ENCODE assay signal across 2 cellular contexts in genomic region chr7:80387634-80388033, GRCh38.
TF ChIP-seq lines count a peak whose summit lies in the region.

No MANE protein-coding gene starts in this region.

TF ChIP-seq in liver, 16 proteins besides CTCF, POLR2A, EP300 and RAD21 (continued from another document):
- no peak for TF ChIP-seq GABPA (IDR thresholded peaks at IDR 0.05 in 1 of 2, conservative IDR thresholded peaks at IDR 0.05 in 1 of 2)
- TF ChIP-seq HNF4G (IDR thresholded peaks at IDR 0.05) = no peak

TF ChIP-seq in SK-N-SH treated with all-trans-retinoic acid at 6 μM for 48 hours, 23 proteins besides CTCF, POLR2A, EP300 and RAD21 (continued from another document):
- TF ChIP-seq, protein P1, sequence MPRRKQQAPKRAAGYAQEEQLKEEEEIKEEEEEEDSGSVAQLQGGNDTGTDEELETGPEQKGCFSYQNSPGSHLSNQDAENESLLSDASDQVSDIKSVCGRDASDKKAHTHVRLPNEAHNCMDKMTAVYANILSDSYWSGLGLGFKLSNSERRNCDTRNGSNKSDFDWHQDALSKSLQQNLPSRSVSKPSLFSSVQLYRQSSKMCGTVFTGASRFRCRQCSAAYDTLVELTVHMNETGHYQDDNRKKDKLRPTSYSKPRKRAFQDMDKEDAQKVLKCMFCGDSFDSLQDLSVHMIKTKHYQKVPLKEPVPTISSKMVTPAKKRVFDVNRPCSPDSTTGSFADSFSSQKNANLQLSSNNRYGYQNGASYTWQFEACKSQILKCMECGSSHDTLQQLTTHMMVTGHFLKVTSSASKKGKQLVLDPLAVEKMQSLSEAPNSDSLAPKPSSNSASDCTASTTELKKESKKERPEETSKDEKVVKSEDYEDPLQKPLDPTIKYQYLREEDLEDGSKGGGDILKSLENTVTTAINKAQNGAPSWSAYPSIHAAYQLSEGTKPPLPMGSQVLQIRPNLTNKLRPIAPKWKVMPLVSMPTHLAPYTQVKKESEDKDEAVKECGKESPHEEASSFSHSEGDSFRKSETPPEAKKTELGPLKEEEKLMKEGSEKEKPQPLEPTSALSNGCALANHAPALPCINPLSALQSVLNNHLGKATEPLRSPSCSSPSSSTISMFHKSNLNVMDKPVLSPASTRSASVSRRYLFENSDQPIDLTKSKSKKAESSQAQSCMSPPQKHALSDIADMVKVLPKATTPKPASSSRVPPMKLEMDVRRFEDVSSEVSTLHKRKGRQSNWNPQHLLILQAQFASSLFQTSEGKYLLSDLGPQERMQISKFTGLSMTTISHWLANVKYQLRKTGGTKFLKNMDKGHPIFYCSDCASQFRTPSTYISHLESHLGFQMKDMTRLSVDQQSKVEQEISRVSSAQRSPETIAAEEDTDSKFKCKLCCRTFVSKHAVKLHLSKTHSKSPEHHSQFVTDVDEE (CRISPR knock-in tag; IDR thresholded peaks at IDR 0.05) = no peak
- TF ChIP-seq CSDC2 (CRISPR knock-in tag; IDR thresholded peaks at IDR 0.05) = no peak
- TF ChIP-seq ZFP30 (CRISPR knock-in tag; IDR thresholded peaks at IDR 0.05) = no peak
- no peak for TF ChIP-seq SNAI2 (CRISPR knock-in tag; IDR thresholded peaks at IDR 0.05)
- no peak for TF ChIP-seq ZC3H10 (CRISPR knock-in tag; IDR thresholded peaks at IDR 0.05)
- no peak for TF ChIP-seq RARB (CRISPR knock-in tag; IDR thresholded peaks at IDR 0.05)
- no peak for TF ChIP-seq GLIS3 (CRISPR knock-in tag; IDR thresholded peaks at IDR 0.05)
- TF ChIP-seq TCF4 (CRISPR knock-in tag; IDR thresholded peaks at IDR 0.05; ENCODE audit: borderline replicate concordance) = no peak; the same call in 1 of the 2 replicates
- TF ChIP-seq CREB5 (CRISPR knock-in tag; IDR thresholded peaks at IDR 0.05; ENCODE audit: low read depth) = no peak
- TF ChIP-seq ESRRG (CRISPR knock-in tag; IDR thresholded peaks at IDR 0.05) = no peak
- no peak for TF ChIP-seq BACH2 (CRISPR knock-in tag; IDR thresholded peaks at IDR 0.05; ENCODE audit: borderline replicate concordance)
- TF ChIP-seq ZNF565 (CRISPR knock-in tag; conservative IDR thresholded peaks at IDR 0.05; ENCODE audit: low read depth) = no peak
- no peak for TF ChIP-seq PPARA (CRISPR knock-in tag; IDR thresholded peaks at IDR 0.05; ENCODE audit: borderline replicate concordance)
